In the genomic region with DNA sequence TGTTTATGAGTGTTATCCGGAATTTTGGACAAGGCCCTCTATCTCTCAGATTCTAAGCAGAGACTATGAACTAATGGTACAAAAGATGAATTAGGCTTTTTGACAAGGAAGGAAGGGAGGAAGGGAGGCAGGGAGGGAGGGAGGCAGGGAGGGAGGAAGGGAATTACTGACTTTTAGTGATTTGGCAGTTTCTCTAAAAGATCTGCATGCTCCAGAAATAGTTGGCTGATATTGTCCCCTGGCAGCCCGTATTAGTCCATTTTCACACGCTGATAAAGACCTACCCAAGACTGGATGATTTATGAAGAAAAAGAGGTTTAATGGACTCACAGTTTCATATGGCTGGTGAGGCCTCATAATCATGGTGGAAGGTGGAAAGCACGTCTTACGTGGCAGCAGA, we compare ENCODE assay signal across 23 cellular contexts.
"Had no signal": no experiment of that assay in that cellular context is flagged by ENCODE, and none has a peak within 500 bp of the region (broad histone marks: within the 10 kb centered on the region; RNA-seq: fewer than 3 reads in every experiment).

No MANE protein-coding gene starts in this region.

- H3K27ac Mint-ChIP-seq: IgD-negative memory B cell had no signal

- FAIRE-seq: HTR-8/SVneo, K562, RCC 7860 had no signal

- DNase-seq: Kasumi-1, MM.1S, NCI-H1092 treated with DMSO at 0.1 percent for 48 hours, NCI-H1436, NCI-H187, NCI-H2029, NCI-H2081 treated with DMSO at 0.1 percent for 48 hours, NCI-H2171, NCI-H226, NCI-H446, NCI-H510A, NCI-H524 treated with DMSO at 0.1 percent for 48 hours, NCI-H69, NCI-H774, RPMI8226, SHP77, SK-N-SH had no signal

- ATAC-seq: K562 had no signal

- H3K4me3 ChIP-seq: K562 had no signal

- H3K27ac ChIP-seq: HL-60, KMS-11 had no signal

- H3K36me3 Mint-ChIP-seq: IgD-negative memory B cell had no signal

- H3K4me3 Mint-ChIP-seq: IgD-negative memory B cell had no signal

- H3K4me2 ChIP-seq: KMS-11, SK-N-SH had no signal

- H3K9me3 Mint-ChIP-seq: IgD-negative memory B cell had no signal

- H3K27me3 Mint-ChIP-seq: IgD-negative memory B cell had no signal

- H3K9ac ChIP-seq: KMS-11, SK-N-SH had no signal

- H3K4me1 Mint-ChIP-seq: IgD-negative memory B cell had no signal

- H3K9me3 ChIP-seq: SK-N-SH had no signal
